1 cellular context compared by ENCODE assay signal in genomic region chr6:42075159-42075838, GRCh38.
TF ChIP-seq lines count a peak whose summit lies in the region.

No MANE protein-coding gene starts in this region.

TF ChIP-seq in H1, 55 proteins besides CTCF, POLR2A, EP300 and RAD21 (continued from another document):
- TF ChIP-seq CHD7 (IDR thresholded peaks at IDR 0.05; ENCODE audit: insufficient replicate concordance, low read length) (no peak), SIN3A (conservative IDR thresholded peaks at IDR 0.05 in 1 of 2, IDR thresholded peaks at IDR 0.05 in 1 of 2; ENCODE audit: low read depth in 1 of 2, low read length in 2 of 2) (0 out of 4 replicates have a peak, but pooled peaks of 1 of the 2 experiments have one; percentile 57)
